16 cellular contexts compared by ENCODE assay signal in genomic region chr17:2502911-2503580, GRCh38. TPM values are rescaled to one million over a fixed set of nuclear protein-coding genes. Genes with fewer than 3 reads are reported as not detected.
DNase-seq lines count a peak whose midpoint lies in the region; ATAC-seq and TF ChIP-seq lines count a peak whose summit lies in the region.
"Had no signal": no experiment of that assay in that cellular context is flagged by ENCODE, and none has a peak within 500 bp of the region (broad histone marks: within the 10 kb centered on the region; RNA-seq: fewer than 3 reads in every experiment).

No MANE protein-coding gene starts in this region.

- H3K9me3 ChIP-seq in SK-N-SH: no peaks in the 10 kb centered on the region
- H3K9me3 ChIP-seq in endodermal cell (ENCODE audit: control insufficient read depth, low read length): peaks cover 25% of the 10 kb centered on the region
- no peaks in the 10 kb centered on the region for H3K9me3 ChIP-seq in ascending aorta
- no peaks in the 10 kb centered on the region for H3K9me3 ChIP-seq in upper lobe of right lung

- no peak for TF ChIP-seq CTCF in SK-N-SH (IDR thresholded peaks at IDR 0.05)
- no peak for TF ChIP-seq CTCF in endodermal cell (conservative IDR thresholded peaks at IDR 0.05)
- TF ChIP-seq CTCF in ascending aorta (IDR thresholded peaks at IDR 0.05): no peak
- TF ChIP-seq CTCF in upper lobe of right lung (IDR thresholded peaks at IDR 0.05): no peak

- H3K36me3 Mint-ChIP-seq in endodermal cell (ENCODE audit: low read depth): peaks cover 66% of the 10 kb centered on the region

- H3K27ac Mint-ChIP-seq in endodermal cell: no peak overlapping the region
- H3K27ac Mint-ChIP-seq: CD4-positive, CD25-positive, alpha-beta regulatory T cell; GM23338 had no signal

- no peak overlapping the region for H3K4me2 ChIP-seq in SK-N-SH
- H3K4me2 ChIP-seq: GM23338 had no signal

- peaks cover 17% of the 10 kb centered on the region for H3K9me3 Mint-ChIP-seq in endodermal cell
- H3K9me3 Mint-ChIP-seq: CD4-positive, CD25-positive, alpha-beta regulatory T cell had no signal

- POLR2A ChIA-PET in SK-N-SH (lab: Yijun Ruan, JAX): no interaction called here

- DNase-seq in SK-N-SH (no peak), MV-4-11 (lab: John Stamatoyannopoulos, UW) (peak; percentile 19), endodermal cell (peak; percentile 6), ascending aorta (ENCODE audit: low spot score in 2 of 2) (no peak), upper lobe of right lung (no peak)
- DNase-seq: 8988T; ACHN; CD4-positive, CD25-positive, alpha-beta regulatory T cell; DMS 273 treated with DMSO at 0.1 percent for 48 hours; H7 had no signal

- H3K36me3 ChIP-seq in SK-N-SH (replicated peaks in 1 of 2; ENCODE audit: control insufficient read depth in 1 of 2, insufficient read depth in 2 of 2, low read length in 1 of 2): peaks cover 0 to 6% of the 10 kb centered on the region in 2 experiments
- peaks cover 53% of the 10 kb centered on the region for H3K36me3 ChIP-seq in endodermal cell (ENCODE audit: control insufficient read depth, insufficient read depth, low read length)
- peaks cover 19 to 21% of the 10 kb centered on the region in 2 donors for H3K36me3 ChIP-seq in ascending aorta
- H3K36me3 ChIP-seq in upper lobe of right lung: peaks cover 38% of the 10 kb centered on the region

- no peaks in the 10 kb centered on the region for H3K4me1 Mint-ChIP-seq in endodermal cell
- H3K4me1 Mint-ChIP-seq: GM23338 had no signal

- no peak overlapping the region for H3K27ac ChIP-seq in SK-N-SH (ENCODE audit: low read depth in 2 of 2, low read length in 1 of 2)
- H3K27ac ChIP-seq in endodermal cell (ENCODE audit: low read depth, low read length): no peak overlapping the region
- H3K27ac ChIP-seq in ascending aorta: no peak overlapping the region
- no peak overlapping the region for H3K27ac ChIP-seq in upper lobe of right lung
- H3K27ac ChIP-seq: BLaER1 treated with 17β-estradiol and CSF1 and Interleukin-3, amounts not matched to agents 10 nM and 100 nM had no signal

- CTCF ChIA-PET in SK-N-SH (lab: Yijun Ruan, JAX): no interaction called here

- ATAC-seq in SK-N-SH treated with all-trans-retinoic acid at 6 μM for 48 hours: no peak
- no peak for ATAC-seq in GM18867 (IDR thresholded peaks at IDR 0.05; ENCODE audit: unreplicated experiment)
- no peak for ATAC-seq in HG02571 (IDR thresholded peaks at IDR 0.05; ENCODE audit: unreplicated experiment)
- no peak for ATAC-seq in upper lobe of right lung
- ATAC-seq: GM23338, HepG2 had no signal

- intact Hi-C loops in ascending aorta (cut with DNase I): no loop called here
- intact Hi-C loops in upper lobe of right lung (cut with DNase I): no loop called here

- H3K9ac ChIP-seq in SK-N-SH (no peak overlapping the region), endodermal cell (ENCODE audit: extremely low read depth, low read length, poor library complexity, severe bottlenecking) (no peak overlapping the region)
- H3K9ac ChIP-seq: BLaER1 treated with 17β-estradiol and CSF1 and Interleukin-3, amounts not matched to agents 10 nM and 100 nM had no signal

- H3K27me3 ChIP-seq in SK-N-SH (ENCODE audit: insufficient read depth) (no peaks in the 10 kb centered on the region), endodermal cell (ENCODE audit: control insufficient read depth, insufficient read depth, low read length, poor library complexity, severe bottlenecking) (no peaks in the 10 kb centered on the region), ascending aorta (no peaks in the 10 kb centered on the region), upper lobe of right lung (no peaks in the 10 kb centered on the region)
- H3K27me3 ChIP-seq: BLaER1 treated with 17β-estradiol and CSF1 and Interleukin-3, amounts not matched to agents 10 nM and 100 nM had no signal

- 97% methylated on average over 8 of the region's 8 CpGs for WGBS in SK-N-SH (ENCODE audit: low lambda C conversion rate)
- 98 to 100% methylated on average over 2 to 8 of the region's 8 CpGs for WGBS in endodermal cell (ENCODE audit: insufficient coverage in 1 of 2, insufficient read length in 1 of 2), 2 experiments

- H3K4me1 ChIP-seq in SK-N-SH (ENCODE audit: control insufficient read depth in 1 of 2, insufficient read depth in 2 of 2, low read depth in 1 of 2, low read length in 1 of 2) (no peaks in the 10 kb centered on the region), endodermal cell (ENCODE audit: control insufficient read depth, insufficient read depth, low read length) (no peaks in the 10 kb centered on the region), ascending aorta (no peaks in the 10 kb centered on the region), upper lobe of right lung (no peaks in the 10 kb centered on the region)

- peaks cover 6% of the 10 kb centered on the region for H3F3A ChIP-seq in SK-N-SH (replicated peaks; ENCODE audit: insufficient read depth)

- H2AFZ ChIP-seq in SK-N-SH (ENCODE audit: low read depth): no peak overlapping the region
- H2AFZ ChIP-seq: GM23338 had no signal

- H3K4me3 ChIP-seq in SK-N-SH (ENCODE audit: low read depth in 2 of 2, low read length in 1 of 2): no peak overlapping the region
- no peak overlapping the region for H3K4me3 ChIP-seq in endodermal cell (ENCODE audit: low read length)
- no peak overlapping the region for H3K4me3 ChIP-seq in ascending aorta
- H3K4me3 ChIP-seq in upper lobe of right lung: no peak overlapping the region
- H3K4me3 ChIP-seq: BLaER1 treated with 17β-estradiol and CSF1 and Interleukin-3, amounts not matched to agents 10 nM and 100 nM; GM23338 had no signal

- H3K27me3 Mint-ChIP-seq in endodermal cell (ENCODE audit: insufficient read depth): no peaks in the 10 kb centered on the region
- H3K27me3 Mint-ChIP-seq: CD4-positive, CD25-positive, alpha-beta regulatory T cell had no signal

- no peak for TF ChIP-seq EP300 in SK-N-SH (IDR thresholded peaks at IDR 0.05; ENCODE audit: borderline replicate concordance in 1 of 2, low read depth in 1 of 2, low read length in 1 of 2)

- H4K20me1 ChIP-seq in SK-N-SH (ENCODE audit: insufficient read depth): 0 out of 2 replicates have a peak, but pooled peaks cover 3% of the 10 kb centered on the region

- H3K9me2 ChIP-seq in SK-N-SH: no peaks in the 10 kb centered on the region

- TF ChIP-seq RAD21 in SK-N-SH (IDR thresholded peaks at IDR 0.05; ENCODE audit: low read length): no peak

- H3K4me3 Mint-ChIP-seq in endodermal cell: no peak overlapping the region
- H3K4me3 Mint-ChIP-seq: GM23338 had no signal

- H3K79me2 ChIP-seq in SK-N-SH (ENCODE audit: insufficient read depth): peaks cover 54% of the 10 kb centered on the region

TF ChIP-seq in SK-N-SH treated with all-trans-retinoic acid at 6 μM for 48 hours, 23 proteins besides CTCF, POLR2A, EP300 and RAD21:
- TF ChIP-seq ZNF8 (CRISPR knock-in tag; IDR thresholded peaks at IDR 0.05): peak; percentile 97
- no peak for TF ChIP-seq ZC3H10 (CRISPR knock-in tag; IDR thresholded peaks at IDR 0.05)

TF ChIP-seq in SK-N-SH, 30 proteins besides CTCF, POLR2A, EP300 and RAD21 (continues in another document):
- TF ChIP-seq, protein P1, sequence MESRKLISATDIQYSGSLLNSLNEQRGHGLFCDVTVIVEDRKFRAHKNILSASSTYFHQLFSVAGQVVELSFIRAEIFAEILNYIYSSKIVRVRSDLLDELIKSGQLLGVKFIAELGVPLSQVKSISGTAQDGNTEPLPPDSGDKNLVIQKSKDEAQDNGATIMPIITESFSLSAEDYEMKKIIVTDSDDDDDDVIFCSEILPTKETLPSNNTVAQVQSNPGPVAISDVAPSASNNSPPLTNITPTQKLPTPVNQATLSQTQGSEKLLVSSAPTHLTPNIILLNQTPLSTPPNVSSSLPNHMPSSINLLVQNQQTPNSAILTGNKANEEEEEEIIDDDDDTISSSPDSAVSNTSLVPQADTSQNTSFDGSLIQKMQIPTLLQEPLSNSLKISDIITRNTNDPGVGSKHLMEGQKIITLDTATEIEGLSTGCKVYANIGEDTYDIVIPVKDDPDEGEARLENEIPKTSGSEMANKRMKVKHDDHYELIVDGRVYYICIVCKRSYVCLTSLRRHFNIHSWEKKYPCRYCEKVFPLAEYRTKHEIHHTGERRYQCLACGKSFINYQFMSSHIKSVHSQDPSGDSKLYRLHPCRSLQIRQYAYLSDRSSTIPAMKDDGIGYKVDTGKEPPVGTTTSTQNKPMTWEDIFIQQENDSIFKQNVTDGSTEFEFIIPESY (IDR thresholded peaks at IDR 0.05; ENCODE audit: borderline replicate concordance, low read depth): no peak
- no peak for TF ChIP-seq FOXM1 (IDR thresholded peaks at IDR 0.05; ENCODE audit: low read depth)
- no peak for TF ChIP-seq JUND (IDR thresholded peaks at IDR 0.05)
- no peak for TF ChIP-seq REST (IDR thresholded peaks at IDR 0.05; ENCODE audit: low read depth, low read length)
- TF ChIP-seq TEAD4 (IDR thresholded peaks at IDR 0.05; ENCODE audit: borderline replicate concordance, insufficient read depth): no peak
- TF ChIP-seq RXRA (IDR thresholded peaks at IDR 0.05; ENCODE audit: borderline replicate concordance, low read depth): no peak

RNA-seq across cellular contexts. Expression of gene METTL16, which starts 8.6 kb away (rescaled TPM):
- polyA plus RNA-seq in SK-N-SH (2012; rRNA removed): 8.1 and 10.3 TPM in 2 replicates
- 8.8 and 10.3 TPM in 2 replicates for polyA plus RNA-seq in SK-N-SH (2012; cell fraction: cytosol; rRNA removed)
- polyA plus RNA-seq in SK-N-SH (2012; cell fraction: nucleus; rRNA removed): 10.3 and 11.8 TPM in 2 replicates
- total RNA-seq in endodermal cell: 10 to 100 TPM; 51.5 to 59.6 TPM
- polyA plus RNA-seq in endodermal cell (2013, experiment 1 of 2): 35.2 TPM
- polyA plus RNA-seq in endodermal cell (2013, experiment 2 of 2): 29.9 TPM
- 15.3 TPM for total RNA-seq in ascending aorta
- total RNA-seq in upper lobe of right lung: 30.0 TPM

Comparison
In these comparisons a context has a peak if more than half of its experiments do, and no peak if none do; other contexts are left out.
1. DNase-seq: peak in MV-4-11 (single experiment) and endodermal cell (single experiment); none in SK-N-SH (single experiment), ascending aorta (0 of 2) and upper lobe of right lung (single experiment).